ENCODE assay signal across 1 cellular context in genomic region chr2:219638217-219638947, GRCh38.
TF ChIP-seq lines count a peak whose summit lies in the region.

No MANE protein-coding gene starts in this region.

TF ChIP-seq in SK-N-SH, 30 proteins besides CTCF, POLR2A, EP300 and RAD21 (continued from another document):
- TF ChIP-seq CHD2 (IDR thresholded peaks at IDR 0.05; ENCODE audit: low read length, partially characterized antibody): no peak
- no peak for TF ChIP-seq NRF1 (IDR thresholded peaks at IDR 0.05; ENCODE audit: low read depth, low read length)
